13 cellular contexts compared by ENCODE assay signal in genomic region chr19:11265785-11266236, GRCh38. TPM values are rescaled to one million over a fixed set of nuclear protein-coding genes. Genes with fewer than 3 reads are reported as not detected.
DNase-seq lines count a peak whose midpoint lies in the region; FAIRE-seq and TF ChIP-seq lines count a peak whose summit lies in the region.
"Had no signal": no experiment of that assay in that cellular context is flagged by ENCODE, and none has a peak within 500 bp of the region (broad histone marks: within the 10 kb centered on the region; RNA-seq: fewer than 3 reads in every experiment).

No MANE protein-coding gene starts in this region.

- TF ChIP-seq CTCF in bronchial epithelial cell (IDR thresholded peaks at IDR 0.05; ENCODE audit: insufficient read depth, low read length, severe bottlenecking): no peak

- H3K4me1 ChIP-seq in mucosa of stomach (ENCODE audit: control insufficient read depth, insufficient read depth, low read length): peaks cover 64% of the 10 kb centered on the region

- H3K9ac ChIP-seq in mucosa of stomach (ENCODE audit: low read length): peak overlapping the region; percentile 70

- no peaks in the 10 kb centered on the region for H3K27me3 ChIP-seq in bronchial epithelial cell (ENCODE audit: control insufficient read depth, insufficient read depth, low read length)
- no peaks in the 10 kb centered on the region for H3K27me3 ChIP-seq in mucosa of stomach (ENCODE audit: control insufficient read depth, insufficient read depth, low read length)

- no peaks in the 10 kb centered on the region for H3K36me3 ChIP-seq in bronchial epithelial cell (ENCODE audit: control insufficient read depth, insufficient read depth, low read length)
- H3K36me3 ChIP-seq in mucosa of stomach (ENCODE audit: control insufficient read depth, insufficient read depth, low read length): no peaks in the 10 kb centered on the region
- H3K36me3 ChIP-seq: thoracic aorta had no signal

- FAIRE-seq in bronchial epithelial cell (lab: Jason Lieb, UNC): peak; percentile 55

- no peaks in the 10 kb centered on the region for H3K9me3 ChIP-seq in mucosa of stomach (ENCODE audit: control insufficient read depth, low read length)
- H3K9me3 ChIP-seq: thoracic aorta had no signal

- DNase-seq in COR-L47 (lab: John Stamatoyannopoulos, UW): peak; percentile 21
- peak; percentile 94 for DNase-seq in LHCN-M2 (ENCODE audit: low read depth)
- peak; percentile 92 for DNase-seq in bronchial epithelial cell (ENCODE audit: low read depth)
- DNase-seq in NCI-H2171 (lab: John Stamatoyannopoulos, UW): no peak
- no peak for DNase-seq in hypothalamus (lab: John Stamatoyannopoulos, UW)
- DNase-seq in cortex of kidney (lab: John Stamatoyannopoulos, UW): no peak
- no peak for DNase-seq in activated effector memory CD4-positive, alpha-beta T cell treated with anti-CD3 and anti-CD28 coated beads, Interleukin-2, amount 50 U/mL, for 16 hours
- DNase-seq: activated CD4-positive, alpha-beta T cell treated with anti-CD3 and anti-CD28 coated beads, Interleukin-2, amount 50 U/mL, for 4 hours; anterior cingulate cortex had no signal

- no peak overlapping the region for H3K4me3 ChIP-seq in bronchial epithelial cell (ENCODE audit: low read depth, low read length)
- peak overlapping the region; percentile 60 for H3K4me3 ChIP-seq in mucosa of stomach (ENCODE audit: low read length)
- H3K4me3 ChIP-seq: SK-N-MC, thoracic aorta had no signal

RNA-seq across cellular contexts. Expression of gene DOCK6, which starts 3.5 kb away (rescaled TPM):
- total RNA-seq in LHCN-M2 (2014; rRNA removed) (19.4 and 33.0 TPM in 2 replicates), bronchial epithelial cell (10.5 and 21.4 TPM in 2 replicates)
- 29.0 TPM for polyA plus RNA-seq in LHCN-M2 (2012)

RNA-seq across cellular contexts. Expression of gene ANGPTL8, which starts 26.4 kb away (rescaled TPM):
- total RNA-seq in LHCN-M2 (2014; rRNA removed) (not detected in 2 replicates), bronchial epithelial cell (not detected in 2 replicates)
- 0.22 TPM for polyA plus RNA-seq in LHCN-M2 (2012)
- total RNA-seq: mononuclear cell, thoracic aorta had no signal

RNA-seq across cellular contexts. Expression of gene TSPAN16, which starts 30.1 kb away (rescaled TPM):
- total RNA-seq in LHCN-M2 (2014; rRNA removed): not detected in 2 replicates
- polyA plus RNA-seq in LHCN-M2 (2012): not detected
- not detected in 2 replicates for total RNA-seq in bronchial epithelial cell
- total RNA-seq: mononuclear cell, thoracic aorta had no signal

Comparison
In these comparisons a context has a peak if more than half of its experiments do, and no peak if none do; other contexts are left out.
1. DNase-seq: peak in COR-L47 (single experiment), LHCN-M2 (single experiment) and bronchial epithelial cell (single experiment); none in NCI-H2171 (single experiment), hypothalamus (0 of 51), cortex of kidney (single experiment) and activated effector memory CD4-positive, alpha-beta T cell treated with anti-CD3 and anti-CD28 coated beads, Interleukin-2, amount 50 U/mL, for 16 hours (single experiment).